In the genomic region with DNA sequence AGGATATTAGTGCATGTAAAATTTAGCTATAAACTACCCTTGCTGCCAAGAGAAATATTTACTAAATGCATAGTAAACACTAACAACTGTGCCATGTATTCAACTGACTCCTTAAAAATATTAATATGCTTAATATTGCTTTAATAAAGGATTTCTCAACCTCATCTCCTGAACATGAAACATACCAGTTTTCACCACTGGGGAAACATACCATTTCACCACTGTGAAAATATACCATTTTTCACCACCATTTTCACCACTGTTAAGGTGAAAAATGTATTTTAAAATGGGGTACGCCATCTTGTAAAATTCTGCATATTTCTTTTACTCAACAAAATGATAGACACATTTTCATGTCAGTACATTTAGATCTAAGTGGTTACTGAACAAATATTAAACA, we compare ENCODE assay signal across 13 cellular contexts. TPM values are rescaled to one million over a fixed set of nuclear protein-coding genes. Genes with fewer than 3 reads are reported as not detected.
DNase-seq lines count a peak whose midpoint lies in the region; ATAC-seq and TF ChIP-seq lines count a peak whose summit lies in the region.
"Had no signal": no experiment of that assay in that cellular context is flagged by ENCODE, and none has a peak within 500 bp of the region (broad histone marks: within the 10 kb centered on the region; RNA-seq: fewer than 3 reads in every experiment).

No MANE protein-coding gene starts in this region.

- no peaks in the 10 kb centered on the region for H3K9me3 Mint-ChIP-seq in Calu3 (ENCODE audit: low read depth, unreplicated experiment)
- H3K9me3 Mint-ChIP-seq: activated CD4-positive, alpha-beta T cell treated with anti-CD3 and anti-CD28 coated beads, Interleukin-2, amount 10 ng/mL, durations not matched to agents 7 days and 5 days had no signal

- peak; percentile 28; the same call in 1 of the 2 replicates for TF ChIP-seq CTCF in AG04450 (IDR thresholded peaks at IDR 0.05; ENCODE audit: low read depth, low read length)
- peak; percentile 4 for TF ChIP-seq CTCF in GM12873 (IDR thresholded peaks at IDR 0.05; ENCODE audit: insufficient read depth, low read depth, low read length, missing control alignments)
- peak; percentile 34 for TF ChIP-seq CTCF in VCaP (conservative IDR thresholded peaks at IDR 0.05)
- TF ChIP-seq CTCF in fibroblast of villous mesenchyme (IDR thresholded peaks at IDR 0.05; ENCODE audit: insufficient read depth, low read depth, low read length) = peak; percentile 2
- no peak for TF ChIP-seq CTCF in Calu3 (IDR thresholded peaks at IDR 0.05; ENCODE audit: unreplicated experiment)

- H3K27me3 ChIP-seq in AG04450 (ENCODE audit: control insufficient read depth, insufficient read depth, low read length) = no peaks in the 10 kb centered on the region
- H3K27me3 ChIP-seq: esophagus muscularis mucosa, right atrium auricular region had no signal

- H3K27ac Mint-ChIP-seq in Calu3 (ENCODE audit: unreplicated experiment) = no peak overlapping the region
- H3K27ac Mint-ChIP-seq: activated CD4-positive, alpha-beta T cell treated with anti-CD3 and anti-CD28 coated beads, Interleukin-2, amount 10 ng/mL, durations not matched to agents 7 days and 5 days had no signal

- no TSS peak for BruUV-seq in Calu3 (replicated peaks; lab: Mats Ljungman, UMichigan)

- peaks cover 23% of the 10 kb centered on the region for H3K36me3 Mint-ChIP-seq in Calu3 (ENCODE audit: insufficient read depth, unreplicated experiment)

- CTCF ChIA-PET in AG04450 (lab: Charles Lee) (interaction anchor here (0.6 to 1.0 kb wide), 2 partner anchors 303 to 774 kb away, joined by 3 read pairs; partner anchors contain the start of gene GGTA1), Calu3 (lab: Charles Lee) (no interaction called here)

- no peaks in the 10 kb centered on the region for H3K9me3 ChIP-seq in AG04450 (ENCODE audit: control insufficient read depth, insufficient read depth, low read length)
- H3K9me3 ChIP-seq: esophagus muscularis mucosa, right atrium auricular region had no signal

- DNase-seq in AG04450 (ENCODE audit: low read depth, low spot score) = no peak
- DNase-seq in fibroblast of villous mesenchyme (ENCODE audit: low read depth) = no peak
- DNase-seq in Calu3 = no peak
- DNase-seq in NCI-H2029 treated with DMSO at 0.1 percent for 48 hours (lab: John Stamatoyannopoulos, UW) = no peak
- no peak for DNase-seq in NCI-H2107 treated with DMSO at 0.1 percent for 48 hours (lab: John Stamatoyannopoulos, UW; ENCODE audit: unreplicated experiment)
- DNase-seq: activated CD4-positive, alpha-beta T cell treated with anti-CD3 and anti-CD28 coated beads, Interleukin-2, amount 10 ng/mL, durations not matched to agents 7 days and 5 days; activated effector memory CD4-positive, alpha-beta T cell treated with anti-CD3 and anti-CD28 coated beads, Interleukin-2, amount 50 U/mL, for 16 hours; NCI-H1694 treated with DMSO at 0.1 percent for 48 hours had no signal

- H3K27me3 Mint-ChIP-seq in Calu3 (ENCODE audit: unreplicated experiment) = no peaks in the 10 kb centered on the region
- H3K27me3 Mint-ChIP-seq: activated CD4-positive, alpha-beta T cell treated with anti-CD3 and anti-CD28 coated beads, Interleukin-2, amount 10 ng/mL, durations not matched to agents 7 days and 5 days had no signal

- H3K27ac ChIP-seq in AG04450 (ENCODE audit: low read depth, low read length) = no peak overlapping the region
- peak overlapping the region; percentile 18; the same call in 1 of the 2 replicates for H3K27ac ChIP-seq in VCaP
- H3K27ac ChIP-seq: esophagus muscularis mucosa, right atrium auricular region had no signal

- intact Hi-C loops in Calu3 (cut with micrococcal nuclease; ENCODE audit: unreplicated experiment) = no loop called here

- POLR2A ChIA-PET in AG04450 (lab: Yijun Ruan, JAX) = no interaction called here

- no peak overlapping the region for H3K4me3 Mint-ChIP-seq in Calu3 (ENCODE audit: low read depth, unreplicated experiment)

- ATAC-seq in GM19328 (IDR thresholded peaks at IDR 0.05; ENCODE audit: unreplicated experiment) = no peak

- H3K4me3 ChIP-seq in AG04450 (ENCODE audit: low read depth, low read length) = no peak overlapping the region
- no peak overlapping the region for H3K4me3 ChIP-seq in fibroblast of villous mesenchyme (ENCODE audit: low read depth, low read length)
- H3K4me3 ChIP-seq: esophagus muscularis mucosa, right atrium auricular region had no signal

- peaks cover 33% of the 10 kb centered on the region for H3K4me1 Mint-ChIP-seq in Calu3 (ENCODE audit: low read depth, unreplicated experiment)

RNA-seq across cellular contexts. Expression of gene RAB14, which starts 4.5 kb away (rescaled TPM):
- polyA plus RNA-seq in AG04450 (2011; rRNA removed) = 36.1 and 40.3 TPM in 2 replicates
- 13.5 and 21.9 TPM in 2 replicates for polyA minus RNA-seq in AG04450 (2011; rRNA and poly(A)+ RNA removed)
- 22.2 and 36.3 TPM in 2 replicates for total RNA-seq in fibroblast of villous mesenchyme
- 42.5 and 44.2 TPM in 2 replicates for total RNA-seq in Calu3 (2022)
